Comparison of ENCODE assay signal across 8 cellular contexts in the genomic region with DNA sequence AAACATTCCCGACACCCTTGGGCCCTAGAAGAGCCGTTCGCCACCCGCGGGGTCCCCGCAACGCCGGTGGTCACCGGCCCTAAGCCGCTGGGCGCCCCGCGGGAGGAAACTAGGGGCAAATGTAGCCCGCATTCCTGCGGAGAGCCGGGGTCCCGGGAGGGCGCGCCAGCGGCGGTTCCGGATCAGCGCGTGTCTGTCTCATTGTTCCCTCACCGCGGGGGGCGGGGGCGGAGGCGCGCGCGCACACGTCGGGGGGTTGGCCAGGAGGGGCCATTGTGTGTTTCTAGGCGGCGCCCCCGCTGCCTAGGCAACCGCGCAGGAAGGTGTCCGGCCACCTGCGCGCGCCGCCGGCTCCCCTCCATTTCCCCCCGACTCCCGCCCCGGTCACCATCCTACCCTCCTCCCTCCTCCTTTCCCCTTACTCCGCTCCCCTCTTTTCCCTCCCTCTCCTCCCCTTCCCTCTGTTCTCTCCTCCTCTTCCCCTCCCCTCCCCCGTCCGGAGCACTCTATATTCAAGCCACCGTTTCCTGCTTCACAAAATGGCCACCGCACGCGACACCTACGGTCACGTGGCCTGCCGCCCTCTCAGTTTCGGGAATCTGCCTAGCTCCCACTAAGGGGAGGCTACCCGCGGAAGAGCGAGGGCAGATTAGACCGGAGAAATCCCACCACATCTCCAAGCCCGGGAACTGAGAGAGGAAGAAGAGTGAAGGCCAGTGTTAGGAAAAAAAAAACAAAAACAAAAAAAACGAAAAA. TPM values are rescaled to one million over a fixed set of nuclear protein-coding genes. Genes with fewer than 3 reads are reported as not detected.
DNase-seq lines count a peak whose midpoint lies in the region; ATAC-seq and TF ChIP-seq lines count a peak whose summit lies in the region.

No MANE protein-coding gene starts in this region.

- H3F3A ChIP-seq in GM23338 (replicated peaks; ENCODE audit: low read depth): peaks cover 7% of the 10 kb centered on the region; the same call in 1 of the 2 replicates

- H3K4me3 Mint-ChIP-seq in GM23338 (peak overlapping the region; percentile 96), nephron progenitor cell (peak overlapping the region; percentile 88)
- H3K4me3 Mint-ChIP-seq in stimulated activated naive CD8-positive, alpha-beta T cell treated with anti-CD3 and anti-CD28 coated beads, Interleukin-15, Interleukin-2, amounts not matched to agents 100 ng/mL and 50 ng/mL, for 24 hours: peak overlapping the region; percentile 93

- ATAC-seq in GM23338: peak; percentile 51
- ATAC-seq in RWPE2 (ENCODE audit: low read depth): peak; percentile 60

- H3K4me3 ChIP-seq in GM23338 (peak overlapping the region; percentile 85), LNCaP clone FGC (ENCODE audit: low read depth, low read length) (peak overlapping the region; percentile 94), RWPE2 (ENCODE audit: severe bottlenecking) (peak overlapping the region; percentile 81), fibroblast of the aortic adventitia (ENCODE audit: low read depth, low read length) (peak overlapping the region; percentile 99)

- peak overlapping the region; percentile 84 for H3K4me2 ChIP-seq in GM23338

- H3K36me3 ChIP-seq in GM23338 (ENCODE audit: insufficient read depth) (no peaks in the 10 kb centered on the region; the same call in 1 of the 2 replicates), RWPE2 (ENCODE audit: low read depth) (peaks cover 30% of the 10 kb centered on the region)

- no peak for TF ChIP-seq CTCF in GM23338 (conservative IDR thresholded peaks at IDR 0.05; ENCODE audit: low read depth in 2 of 2)
- no peak for TF ChIP-seq CTCF in LNCaP clone FGC (IDR thresholded peaks at IDR 0.05; ENCODE audit: control insufficient read depth, extremely low read depth, insufficient read depth)
- no peak for TF ChIP-seq CTCF in RWPE2 (IDR thresholded peaks at IDR 0.05; ENCODE audit: poor library complexity, severe bottlenecking)
- no peak for TF ChIP-seq CTCF in fibroblast of the aortic adventitia (IDR thresholded peaks at IDR 0.05; ENCODE audit: insufficient read depth, low read length)
- no peak for TF ChIP-seq CTCF in nephron progenitor cell (IDR thresholded peaks at IDR 0.05)

- H3K79me2 ChIP-seq in GM23338 (replicated peaks; ENCODE audit: insufficient read depth): peaks cover 48% of the 10 kb centered on the region

- no peaks in the 10 kb centered on the region; the same call in 2 of the 3 replicates for H3K9me3 Mint-ChIP-seq in GM23338
- peaks cover 34% of the 10 kb centered on the region for H3K9me3 Mint-ChIP-seq in nephron progenitor cell
- H3K9me3 Mint-ChIP-seq in stimulated activated naive CD8-positive, alpha-beta T cell treated with anti-CD3 and anti-CD28 coated beads, Interleukin-15, Interleukin-2, amounts not matched to agents 100 ng/mL and 50 ng/mL, for 24 hours: no peaks in the 10 kb centered on the region

- H3K27me3 Mint-ChIP-seq in GM23338 (ENCODE audit: insufficient read depth, low read depth, poor library complexity) (peaks cover 17% of the 10 kb centered on the region), nephron progenitor cell (ENCODE audit: low read depth, poor library complexity) (peaks cover 8% of the 10 kb centered on the region)
- H3K27me3 Mint-ChIP-seq in stimulated activated naive CD8-positive, alpha-beta T cell treated with anti-CD3 and anti-CD28 coated beads, Interleukin-15, Interleukin-2, amounts not matched to agents 100 ng/mL and 50 ng/mL, for 24 hours: no peaks in the 10 kb centered on the region

- peak; percentile 74 for DNase-seq in DMS79 (lab: John Stamatoyannopoulos, UW)
- DNase-seq in GM23338 (ENCODE audit: low spot score): peak; percentile 86
- DNase-seq in LNCaP clone FGC (ENCODE audit: low read depth): peak; percentile 72
- peak; percentile 80 for DNase-seq in RWPE2 (ENCODE audit: low spot score)
- DNase-seq in activated effector memory CD4-positive, alpha-beta T cell treated with Interleukin-2 at 50 U/mL for 16 hours: peak; percentile 75
- peak; percentile 87 for DNase-seq in fibroblast of the aortic adventitia (ENCODE audit: low read depth)
- peak; percentile 83 for DNase-seq in nephron progenitor cell

- H2AFZ ChIP-seq in GM23338: no peak overlapping the region

- peak overlapping the region; percentile 100 for H3K27ac Mint-ChIP-seq in GM23338
- peak overlapping the region; percentile 100 for H3K27ac Mint-ChIP-seq in nephron progenitor cell
- H3K27ac Mint-ChIP-seq in stimulated activated naive CD8-positive, alpha-beta T cell treated with anti-CD3 and anti-CD28 coated beads, Interleukin-15, Interleukin-2, amounts not matched to agents 100 ng/mL and 50 ng/mL, for 24 hours: peak overlapping the region; percentile 100

- peaks cover 34% of the 10 kb centered on the region for H3K4me1 Mint-ChIP-seq in GM23338
- H3K4me1 Mint-ChIP-seq in nephron progenitor cell: peaks cover 36% of the 10 kb centered on the region
- H3K4me1 Mint-ChIP-seq in stimulated activated naive CD8-positive, alpha-beta T cell treated with anti-CD3 and anti-CD28 coated beads, Interleukin-15, Interleukin-2, amounts not matched to agents 100 ng/mL and 50 ng/mL, for 24 hours (ENCODE audit: low read depth): peaks cover 27% of the 10 kb centered on the region

- H4K20me1 ChIP-seq in GM23338 (replicated peaks; ENCODE audit: insufficient read depth): peaks cover 27% of the 10 kb centered on the region

- H3K27ac ChIP-seq in GM23338 (ENCODE audit: low read depth) (peak overlapping the region; percentile 100), RWPE2 (ENCODE audit: poor library complexity, severe bottlenecking) (peak overlapping the region; percentile 95)

- peaks cover 35% of the 10 kb centered on the region for H3K4me1 ChIP-seq in GM23338 (ENCODE audit: insufficient read depth)
- H3K4me1 ChIP-seq in RWPE2 (ENCODE audit: insufficient read depth, poor library complexity, severe bottlenecking): peaks cover 9% of the 10 kb centered on the region

- H3K36me3 Mint-ChIP-seq in GM23338 (ENCODE audit: low read depth) (peaks cover 41% of the 10 kb centered on the region), nephron progenitor cell (ENCODE audit: low read depth) (peaks cover 15% of the 10 kb centered on the region)
- peaks cover 31% of the 10 kb centered on the region for H3K36me3 Mint-ChIP-seq in stimulated activated naive CD8-positive, alpha-beta T cell treated with anti-CD3 and anti-CD28 coated beads, Interleukin-15, Interleukin-2, amounts not matched to agents 100 ng/mL and 50 ng/mL, for 24 hours (ENCODE audit: low read depth)

- H3K27me3 ChIP-seq in GM23338 (ENCODE audit: insufficient read depth): no peaks in the 10 kb centered on the region
- no peaks in the 10 kb centered on the region for H3K27me3 ChIP-seq in RWPE2 (ENCODE audit: insufficient read depth, poor library complexity, severe bottlenecking)

- no peaks in the 10 kb centered on the region for H3K9me3 ChIP-seq in RWPE2 (ENCODE audit: severe bottlenecking)

- no peaks in the 10 kb centered on the region for H3K9me2 ChIP-seq in GM23338 (ENCODE audit: insufficient read depth)

TF ChIP-seq in GM23338, 12 proteins besides CTCF, POLR2A, EP300 and RAD21:
- TF ChIP-seq CREB1 (CRISPR knock-in tag; IDR thresholded peaks at IDR 0.05; ENCODE audit: low read depth): no peak
TF ChIP-seq in GM23338: peak in this region for 0.

RNA-seq across cellular contexts. Expression of a gene that starts 0.8 kb away (rescaled TPM):
- total RNA-seq in GM23338 (2014; rRNA removed; shearing (Covaris generic)): 239 and 272 TPM in 2 replicates
- 55.6 and 68.1 TPM in 2 replicates for polyA plus RNA-seq in GM23338 (2016; fragmentation: Nextera tagmentation; extraction: Ambion mirVana)
- total RNA-seq in fibroblast of the aortic adventitia (ENCODE audit: low replicate concordance): 209 and 316 TPM in 2 replicates

Comparison
In these comparisons a context has a peak if more than half of its experiments do, and no peak if none do; other contexts are left out.
1. Peak in every context shown above with its lines: DNase-seq, ATAC-seq, H3K4me3 ChIP-seq and H3K27ac ChIP-seq.